In the genomic region with DNA sequence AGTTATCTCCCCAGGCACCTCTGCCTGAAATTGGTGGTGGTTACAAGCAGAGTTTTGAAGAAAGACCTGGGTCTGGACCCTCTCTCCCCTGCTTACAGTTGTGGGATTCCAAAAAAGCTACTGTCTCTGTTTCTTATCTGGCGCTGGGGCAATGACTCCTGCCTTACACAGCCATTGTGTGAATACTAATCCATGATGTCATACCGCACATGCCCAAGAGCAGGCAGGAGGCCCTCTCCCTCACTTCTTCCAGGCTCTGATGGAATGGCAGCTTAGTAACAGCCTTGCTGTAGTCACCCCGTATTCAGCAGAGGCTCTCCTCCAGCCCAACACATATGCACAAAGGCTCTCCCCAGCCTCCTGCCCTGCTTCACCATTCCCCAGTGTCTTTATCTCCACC, we compare ENCODE assay signal across 13 cellular contexts.
A peak's percentile ranks its signal among the peaks of the same experiment; 100 is the strongest.
DNase-seq lines count a peak whose midpoint lies in the region; ATAC-seq and TF ChIP-seq lines count a peak whose summit lies in the region.
"Had no signal": no experiment of that assay in that cellular context is flagged by ENCODE, and none has a peak within 500 bp of the region (broad histone marks: within the 10 kb centered on the region; RNA-seq: fewer than 3 reads in every experiment).

No MANE protein-coding gene starts in this region.

- no peaks in the 10 kb centered on the region for H3K27me3 ChIP-seq in CD4-positive, alpha-beta memory T cell (ENCODE audit: insufficient read depth, low read length)
- no peaks in the 10 kb centered on the region for H3K27me3 ChIP-seq in uterus
- H3K27me3 ChIP-seq: pancreas, tibial artery had no signal

- DNase-seq in CD4-positive, alpha-beta memory T cell, result no peak
- DNase-seq in astrocyte of the hippocampus (ENCODE audit: low read depth, low spot score) (peak; percentile 65), naive B cell (no peak), HK-2 (ENCODE audit: unreplicated experiment) (no peak), kidney glomerular epithelial cell (lab: John Stamatoyannopoulos, UW) (no peak), uterus (no peak), G401 (ENCODE audit: low spot score) (no peak)
- DNase-seq: anterior cingulate cortex, DMS153, pancreas, PC-9, tibial artery had no signal

- peak overlapping the region; percentile 97 to 100 (median 98) for H3K27ac Mint-ChIP-seq in CD4-positive, alpha-beta memory T cell
- H3K27ac Mint-ChIP-seq in naive B cell, result peak overlapping the region in 4 of 6 donors; percentile 5 to 36 (median 12)

- peaks cover 39 to 54% (median 45%) of the 10 kb centered on the region in 4 donors for H3K4me1 Mint-ChIP-seq in CD4-positive, alpha-beta memory T cell
- H3K4me1 Mint-ChIP-seq in naive B cell, result peaks cover 35 to 47% (median 36%) of the 10 kb centered on the region in 3 donors

- TF ChIP-seq CTCF in HEK293 (tag by site-specific recombination; IDR thresholded peaks at IDR 0.05) (no peak), uterus (IDR thresholded peaks at IDR 0.05) (no peak)

- no peak overlapping the region for H3K4me3 ChIP-seq in CD4-positive, alpha-beta memory T cell (ENCODE audit: low read length in 2 of 2)
- H3K4me3 ChIP-seq in HEK293 (ENCODE audit: low read depth, low read length) (no peak overlapping the region), uterus (no peak overlapping the region)
- H3K4me3 ChIP-seq: pancreas, PC-9, tibial artery had no signal

- no peaks in the 10 kb centered on the region for H3K27me3 Mint-ChIP-seq in CD4-positive, alpha-beta memory T cell
- H3K27me3 Mint-ChIP-seq in naive B cell, result no peaks in the 10 kb centered on the region

- CTCF ChIA-PET in CD4-positive, alpha-beta memory T cell (lab: Charles Lee; ENCODE audit: partially characterized antibody), result interaction anchor here (1.8 kb wide), 1 partner anchor 13 kb away, joined by 5 read pairs; no protein-coding TSS in a partner anchor
- CTCF ChIA-PET in HEK293 (lab: Yijun Ruan, JAX), result interaction anchor here (1.4 kb wide), 1 partner anchor 210 kb away, joined by 4 read pairs; no protein-coding TSS in a partner anchor

- intact Hi-C loops in CD4-positive, alpha-beta memory T cell (cut with micrococcal nuclease), result loop anchor here (5.0 kb wide), 1 partner anchor 46 kb away; no protein-coding TSS in a partner anchor
- intact Hi-C loops in uterus (cut with DNase I; ENCODE audit: low total_unique reads), result no loop called here

- no peak overlapping the region for H3K27ac ChIP-seq in CD4-positive, alpha-beta memory T cell (ENCODE audit: low read depth, low read length)
- no peak overlapping the region for H3K27ac ChIP-seq in HEK293 (ENCODE audit: extremely low read depth, low read depth, low read length)
- no peak overlapping the region for H3K27ac ChIP-seq in uterus
- H3K27ac ChIP-seq: pancreas, PC-9, tibial artery had no signal

- H3K4me1 ChIP-seq in CD4-positive, alpha-beta memory T cell (ENCODE audit: insufficient read depth, low read length), result peaks cover 26% of the 10 kb centered on the region
- H3K4me1 ChIP-seq in HEK293 (ENCODE audit: control insufficient read depth, insufficient read depth, low read length), result no peaks in the 10 kb centered on the region; the same call in 1 of the 2 replicates
- H3K4me1 ChIP-seq in uterus, result peaks cover 5 to 14% of the 10 kb centered on the region in 2 donors

- no peak for ATAC-seq in naive B cell (ENCODE audit: low read depth in 2 of 2)

- in situ Hi-C loops in G401 (cut with HindIII; ENCODE audit: low sequenced_read_pairs), result no loop called here

- H3K9me3 ChIP-seq in CD4-positive, alpha-beta memory T cell (ENCODE audit: control insufficient read depth in 1 of 2, low read length in 2 of 2), result no peaks in the 10 kb centered on the region
- H3K9me3 ChIP-seq in HEK293 (ENCODE audit: control insufficient read depth, insufficient read depth, low read depth, low read length) (no peaks in the 10 kb centered on the region), uterus (no peaks in the 10 kb centered on the region)
- H3K9me3 ChIP-seq: pancreas, tibial artery had no signal

- H3K9me3 Mint-ChIP-seq in CD4-positive, alpha-beta memory T cell, result no peaks in the 10 kb centered on the region
- H3K9me3 Mint-ChIP-seq in naive B cell, result no peaks in the 10 kb centered on the region

- no peaks in the 10 kb centered on the region for H3K36me3 ChIP-seq in CD4-positive, alpha-beta memory T cell (ENCODE audit: insufficient read depth, low read length)
- no peaks in the 10 kb centered on the region for H3K36me3 ChIP-seq in HEK293 (ENCODE audit: control insufficient read depth in 2 of 2, insufficient read depth in 1 of 2, low read length in 2 of 2)
- no peaks in the 10 kb centered on the region for H3K36me3 ChIP-seq in uterus
- H3K36me3 ChIP-seq: pancreas, tibial artery had no signal

- no peaks in the 10 kb centered on the region for H3K36me3 Mint-ChIP-seq in CD4-positive, alpha-beta memory T cell
- H3K36me3 Mint-ChIP-seq in naive B cell, result no peaks in the 10 kb centered on the region

- POLR2A ChIA-PET in CD4-positive, alpha-beta memory T cell (lab: Charles Lee; ENCODE audit: partially characterized antibody), result interaction anchor here (1.2 to 2.6 kb wide), 8 partner anchors 13 to 117 kb away, joined by 3 to 19 read pairs (median 6); no protein-coding TSS in a partner anchor
- POLR2A ChIA-PET in HEK293 (lab: Yijun Ruan, JAX), result no interaction called here

- TF ChIP-seq POLR2A in uterus (IDR thresholded peaks at IDR 0.05), result no peak

- no peak overlapping the region for H3K4me3 Mint-ChIP-seq in CD4-positive, alpha-beta memory T cell
- H3K4me3 Mint-ChIP-seq in naive B cell, result peak overlapping the region in 1 of 8 donors; percentile 18

TF ChIP-seq in HEK293, 187 proteins besides CTCF, POLR2A, EP300 and RAD21:
- TF ChIP-seq ZNF214 (tag by site-specific recombination; IDR thresholded peaks at IDR 0.05; ENCODE audit: borderline replicate concordance), result no peak
- peak; percentile 59 for TF ChIP-seq ZNF335 (tag by site-specific recombination; conservative IDR thresholded peaks at IDR 0.05)
- peak; percentile 57 for TF ChIP-seq ZBTB21 (tag by site-specific recombination; IDR thresholded peaks at IDR 0.05)
- TF ChIP-seq, protein P1, sequence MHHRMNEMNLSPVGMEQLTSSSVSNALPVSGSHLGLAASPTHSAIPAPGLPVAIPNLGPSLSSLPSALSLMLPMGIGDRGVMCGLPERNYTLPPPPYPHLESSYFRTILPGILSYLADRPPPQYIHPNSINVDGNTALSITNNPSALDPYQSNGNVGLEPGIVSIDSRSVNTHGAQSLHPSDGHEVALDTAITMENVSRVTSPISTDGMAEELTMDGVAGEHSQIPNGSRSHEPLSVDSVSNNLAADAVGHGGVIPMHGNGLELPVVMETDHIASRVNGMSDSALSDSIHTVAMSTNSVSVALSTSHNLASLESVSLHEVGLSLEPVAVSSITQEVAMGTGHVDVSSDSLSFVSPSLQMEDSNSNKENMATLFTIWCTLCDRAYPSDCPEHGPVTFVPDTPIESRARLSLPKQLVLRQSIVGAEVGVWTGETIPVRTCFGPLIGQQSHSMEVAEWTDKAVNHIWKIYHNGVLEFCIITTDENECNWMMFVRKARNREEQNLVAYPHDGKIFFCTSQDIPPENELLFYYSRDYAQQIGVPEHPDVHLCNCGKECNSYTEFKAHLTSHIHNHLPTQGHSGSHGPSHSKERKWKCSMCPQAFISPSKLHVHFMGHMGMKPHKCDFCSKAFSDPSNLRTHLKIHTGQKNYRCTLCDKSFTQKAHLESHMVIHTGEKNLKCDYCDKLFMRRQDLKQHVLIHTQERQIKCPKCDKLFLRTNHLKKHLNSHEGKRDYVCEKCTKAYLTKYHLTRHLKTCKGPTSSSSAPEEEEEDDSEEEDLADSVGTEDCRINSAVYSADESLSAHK (tag by site-specific recombination; IDR thresholded peaks at IDR 0.05), result no peak
- 0 out of 2 replicates have a peak, but pooled peaks have one; percentile 24 for TF ChIP-seq ZNF341 (tag by site-specific recombination; IDR thresholded peaks at IDR 0.05; ENCODE audit: low read depth)
- TF ChIP-seq, protein P2, sequence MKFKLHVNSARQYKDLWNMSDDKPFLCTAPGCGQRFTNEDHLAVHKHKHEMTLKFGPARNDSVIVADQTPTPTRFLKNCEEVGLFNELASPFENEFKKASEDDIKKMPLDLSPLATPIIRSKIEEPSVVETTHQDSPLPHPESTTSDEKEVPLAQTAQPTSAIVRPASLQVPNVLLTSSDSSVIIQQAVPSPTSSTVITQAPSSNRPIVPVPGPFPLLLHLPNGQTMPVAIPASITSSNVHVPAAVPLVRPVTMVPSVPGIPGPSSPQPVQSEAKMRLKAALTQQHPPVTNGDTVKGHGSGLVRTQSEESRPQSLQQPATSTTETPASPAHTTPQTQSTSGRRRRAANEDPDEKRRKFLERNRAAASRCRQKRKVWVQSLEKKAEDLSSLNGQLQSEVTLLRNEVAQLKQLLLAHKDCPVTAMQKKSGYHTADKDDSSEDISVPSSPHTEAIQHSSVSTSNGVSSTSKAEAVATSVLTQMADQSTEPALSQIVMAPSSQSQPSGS (tag by site-specific recombination; IDR thresholded peaks at IDR 0.05; ENCODE audit: low read depth), result peak; percentile 72
- TF ChIP-seq ZNF324 (tag by site-specific recombination; IDR thresholded peaks at IDR 0.05), result no peak
